13 cellular contexts compared by ENCODE assay signal in the genomic region with DNA sequence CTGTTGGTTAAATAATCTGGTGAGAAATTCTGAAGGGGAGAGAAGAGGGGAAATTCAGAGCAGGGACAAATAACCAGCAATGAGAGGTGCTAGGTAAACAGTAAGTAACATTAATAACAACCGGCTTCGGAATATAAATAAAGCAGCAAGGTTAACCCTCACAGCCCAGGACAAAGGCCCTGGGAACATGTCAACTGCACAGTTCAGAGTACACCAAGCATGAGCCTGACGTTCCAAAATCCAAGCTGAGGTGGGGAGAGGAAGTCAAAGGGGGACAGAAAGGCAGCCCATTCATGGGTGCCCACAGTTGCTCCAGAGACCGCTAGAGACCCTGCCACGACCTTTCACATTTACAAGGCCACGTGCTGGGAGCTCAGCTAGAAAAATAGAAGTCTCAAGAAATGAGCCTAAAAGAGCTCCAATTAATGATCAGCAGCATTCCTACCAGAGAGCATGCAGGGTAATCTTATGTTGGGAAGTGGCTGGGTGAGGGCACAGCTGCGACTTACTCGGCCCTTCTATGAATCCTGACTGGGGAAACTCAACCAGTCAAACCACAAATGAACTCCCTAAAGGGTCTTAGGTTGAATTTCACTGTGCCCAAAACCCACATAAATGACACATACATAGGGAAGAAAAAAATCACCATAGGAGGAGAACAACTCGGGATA. TPM values are rescaled to one million over a fixed set of nuclear protein-coding genes. Genes with fewer than 3 reads are reported as not detected.
DNase-seq lines count a peak whose midpoint lies in the region; ATAC-seq and TF ChIP-seq lines count a peak whose summit lies in the region.
"Had no signal": no experiment of that assay in that cellular context is flagged by ENCODE, and none has a peak within 500 bp of the region (broad histone marks: within the 10 kb centered on the region; RNA-seq: fewer than 3 reads in every experiment).

No MANE protein-coding gene starts in this region.

- peaks cover 14% of the 10 kb centered on the region; the same call in 1 of the 2 replicates for H4K20me1 ChIP-seq in GM23338 (replicated peaks; ENCODE audit: insufficient read depth)

- H3K27ac Mint-ChIP-seq in T-helper 1 cell treated with Interleukin-12 subunit alpha and Interleukin-12 subunit beta and Interleukin-4 antibody, amounts not matched to agents 30 μg/mL and 1 μg/mL, for 36 hours, result peak overlapping the region; percentile 88
- peak overlapping the region; percentile 91 for H3K27ac Mint-ChIP-seq in activated naive CD8-positive, alpha-beta T cell
- H3K27ac Mint-ChIP-seq in mesothelial cell of epicardium (peak overlapping the region; percentile 60), GM23338 (no peak overlapping the region)
- H3K27ac Mint-ChIP-seq in stimulated activated naive CD8-positive, alpha-beta T cell treated with anti-CD3 and anti-CD28 coated beads, Interleukin-15, amount 100 ng/mL, for 72 hours, result peak overlapping the region; percentile 91 to 93

- TF ChIP-seq CTCF in mesothelial cell of epicardium (IDR thresholded peaks at IDR 0.05; ENCODE audit: unreplicated experiment), result no peak
- TF ChIP-seq CTCF in GM23338 (conservative IDR thresholded peaks at IDR 0.05; ENCODE audit: low read depth in 2 of 2), result no peak

- H3K79me2 ChIP-seq in GM23338 (replicated peaks; ENCODE audit: insufficient read depth), result peaks cover 65% of the 10 kb centered on the region

- no peak overlapping the region for H2AFZ ChIP-seq in GM23338

- H3K4me3 ChIP-seq in GM23338, result no peak overlapping the region
- H3K4me3 ChIP-seq: SK-N-MC had no signal

- H3K27me3 Mint-ChIP-seq in T-helper 1 cell treated with Interleukin-12 subunit alpha and Interleukin-12 subunit beta and Interleukin-4 antibody, amounts not matched to agents 30 μg/mL and 1 μg/mL, for 36 hours (ENCODE audit: low read depth), result no peaks in the 10 kb centered on the region
- no peaks in the 10 kb centered on the region for H3K27me3 Mint-ChIP-seq in activated naive CD8-positive, alpha-beta T cell
- H3K27me3 Mint-ChIP-seq in mesothelial cell of epicardium (ENCODE audit: low read depth) (no peaks in the 10 kb centered on the region), GM23338 (ENCODE audit: insufficient read depth, low read depth, poor library complexity) (peaks cover 3% of the 10 kb centered on the region)
- H3K27me3 Mint-ChIP-seq in stimulated activated naive CD8-positive, alpha-beta T cell treated with anti-CD3 and anti-CD28 coated beads, Interleukin-15, amount 100 ng/mL, for 72 hours, result no peaks in the 10 kb centered on the region

- peaks cover 21% of the 10 kb centered on the region for H3K36me3 Mint-ChIP-seq in T-helper 1 cell treated with Interleukin-12 subunit alpha and Interleukin-12 subunit beta and Interleukin-4 antibody, amounts not matched to agents 30 μg/mL and 1 μg/mL, for 36 hours (ENCODE audit: low read depth)
- peaks cover 19% of the 10 kb centered on the region for H3K36me3 Mint-ChIP-seq in activated naive CD8-positive, alpha-beta T cell
- H3K36me3 Mint-ChIP-seq in mesothelial cell of epicardium (peaks cover 30% of the 10 kb centered on the region), GM23338 (ENCODE audit: low read depth) (peaks cover 34% of the 10 kb centered on the region)

- no peaks in the 10 kb centered on the region for H3K27me3 ChIP-seq in GM23338 (ENCODE audit: insufficient read depth)

- no peak overlapping the region for H3K27ac ChIP-seq in GM23338 (ENCODE audit: low read depth)
- H3K27ac ChIP-seq: 22Rv1, SK-N-MC had no signal

- peak overlapping the region; percentile 72 for H3K4me3 Mint-ChIP-seq in T-helper 1 cell treated with Interleukin-12 subunit alpha and Interleukin-12 subunit beta and Interleukin-4 antibody, amounts not matched to agents 30 μg/mL and 1 μg/mL, for 36 hours
- H3K4me3 Mint-ChIP-seq in activated naive CD8-positive, alpha-beta T cell, result peak overlapping the region; percentile 83
- H3K4me3 Mint-ChIP-seq in mesothelial cell of epicardium (no peak overlapping the region), GM23338 (no peak overlapping the region)
- H3K4me3 Mint-ChIP-seq in stimulated activated naive CD8-positive, alpha-beta T cell treated with anti-CD3 and anti-CD28 coated beads, Interleukin-15, amount 100 ng/mL, for 72 hours, result peak overlapping the region; percentile 87

- H3K36me3 ChIP-seq in GM23338 (ENCODE audit: insufficient read depth), result peaks cover 9% of the 10 kb centered on the region; the same call in 1 of the 2 replicates

- H3K4me1 Mint-ChIP-seq in T-helper 1 cell treated with Interleukin-12 subunit alpha and Interleukin-12 subunit beta and Interleukin-4 antibody, amounts not matched to agents 30 μg/mL and 1 μg/mL, for 36 hours (ENCODE audit: low read depth), result peaks cover 47% of the 10 kb centered on the region
- H3K4me1 Mint-ChIP-seq in activated naive CD8-positive, alpha-beta T cell (ENCODE audit: low read depth), result peaks cover 55% of the 10 kb centered on the region
- H3K4me1 Mint-ChIP-seq in mesothelial cell of epicardium, result peaks cover 9% of the 10 kb centered on the region
- peaks cover 58% of the 10 kb centered on the region for H3K4me1 Mint-ChIP-seq in stimulated activated naive CD8-positive, alpha-beta T cell treated with anti-CD3 and anti-CD28 coated beads, Interleukin-15, amount 100 ng/mL, for 72 hours
- H3K4me1 Mint-ChIP-seq in GM23338, result peaks cover 23% of the 10 kb centered on the region

- peaks cover 6% of the 10 kb centered on the region; the same call in 1 of the 2 replicates for H3K4me1 ChIP-seq in GM23338 (ENCODE audit: insufficient read depth)

- H3F3A ChIP-seq in GM23338 (replicated peaks; ENCODE audit: low read depth), result no peaks in the 10 kb centered on the region

- H3K9me2 ChIP-seq in GM23338 (ENCODE audit: insufficient read depth), result no peaks in the 10 kb centered on the region

- peak; percentile 24 for ATAC-seq in stimulated activated naive CD8-positive, alpha-beta T cell treated with anti-CD3 and anti-CD28 coated beads, Interleukin-15, amount 100 ng/mL, for 72 hours
- no peak for ATAC-seq in GM23338

- no peaks in the 10 kb centered on the region for H3K9me3 Mint-ChIP-seq in T-helper 1 cell treated with Interleukin-12 subunit alpha and Interleukin-12 subunit beta and Interleukin-4 antibody, amounts not matched to agents 30 μg/mL and 1 μg/mL, for 36 hours
- no peaks in the 10 kb centered on the region for H3K9me3 Mint-ChIP-seq in activated naive CD8-positive, alpha-beta T cell (ENCODE audit: low read depth)
- H3K9me3 Mint-ChIP-seq in mesothelial cell of epicardium (no peaks in the 10 kb centered on the region), GM23338 (peaks cover 4% of the 10 kb centered on the region; the same call in 1 of the 3 replicates)
- no peaks in the 10 kb centered on the region for H3K9me3 Mint-ChIP-seq in stimulated activated naive CD8-positive, alpha-beta T cell treated with anti-CD3 and anti-CD28 coated beads, Interleukin-15, amount 100 ng/mL, for 72 hours

- no peak for DNase-seq in T-helper 1 cell
- DNase-seq in mesothelial cell of epicardium (ENCODE audit: low spot score in 2 of 2, unreplicated experiment in 2 of 2), result no peak
- no peak for DNase-seq in stimulated activated naive CD8-positive, alpha-beta T cell treated with anti-CD3 and anti-CD28 coated beads, Interleukin-15, amount 100 ng/mL, for 72 hours
- DNase-seq in GM23338 (ENCODE audit: low spot score), result no peak
- no peak for DNase-seq in stimulated activated naive CD4-positive, alpha-beta T cell (lab: John Stamatoyannopoulos, UW)
- no peak for DNase-seq in cerebellar cortex (ENCODE audit: low spot score)
- DNase-seq: cortex of kidney, DMS79 treated with DMSO at 0.1 percent for 48 hours, NCI-H446 treated with DMSO at 0.1 percent for 48 hours had no signal

- no peak overlapping the region for H3K4me2 ChIP-seq in GM23338

TF ChIP-seq in GM23338, 12 proteins besides CTCF, POLR2A, EP300 and RAD21 (continues in another document):
- TF ChIP-seq EZH2phosphoT487 (IDR thresholded peaks at IDR 0.05; ENCODE audit: unreplicated experiment) (no peak), CREB1 (CRISPR knock-in tag; IDR thresholded peaks at IDR 0.05; ENCODE audit: low read depth) (no peak), ZNF114 (CRISPR knock-in tag; IDR thresholded peaks at IDR 0.05) (no peak), POLR2AphosphoS5 (IDR thresholded peaks at IDR 0.05; ENCODE audit: low read depth) (no peak), JUNB (IDR thresholded peaks at IDR 0.05; ENCODE audit: unreplicated experiment) (no peak)

RNA-seq across cellular contexts. Expression of a gene that starts 55.1 kb away (rescaled TPM):
- total RNA-seq in mesothelial cell of epicardium, result 46.9 to 52.8 TPM (median 51.7 TPM) in 3 replicates
- 50.2 and 131 TPM in 2 replicates for total RNA-seq in GM23338 (2014; rRNA removed; shearing (Covaris generic))
- 38.4 and 48.7 TPM in 2 replicates for polyA plus RNA-seq in GM23338 (2016; fragmentation: Nextera tagmentation; extraction: Ambion mirVana)

Comparison
In these comparisons a context has a peak if more than half of its experiments do, and no peak if none do; other contexts are left out.
1. H3K4me3 Mint-ChIP-seq: peak in T-helper 1 cell treated with Interleukin-12 subunit alpha and Interleukin-12 subunit beta and Interleukin-4 antibody, amounts not matched to agents 30 μg/mL and 1 μg/mL, for 36 hours (single experiment), activated naive CD8-positive, alpha-beta T cell (single experiment) and stimulated activated naive CD8-positive, alpha-beta T cell treated with anti-CD3 and anti-CD28 coated beads, Interleukin-15, amount 100 ng/mL, for 72 hours (2 of 2); none in mesothelial cell of epicardium (single experiment) and GM23338 (single experiment).